In genomic region chr1:67650061-67650460, GRCh38 we compare ENCODE assay signal across 15 cellular contexts.
"Had no signal": no experiment of that assay in that cellular context is flagged by ENCODE, and none has a peak within 500 bp of the region (broad histone marks: within the 10 kb centered on the region; RNA-seq: fewer than 3 reads in every experiment).

No MANE protein-coding gene starts in this region.

- H3K9me3 ChIP-seq: gastrocnemius medialis, left ventricle myocardium inferior, sigmoid colon, upper lobe of left lung had no signal

- ATAC-seq: activated naive CD4-positive, alpha-beta T cell treated with anti-CD3 and anti-CD28 coated beads, Interleukin-2, amount 50 U/mL, for 72 hours; activated T-helper 17 cell treated with anti-CD3 and anti-CD28 coated beads, Interleukin-2, amount 50 U/mL, for 72 hours; gastrocnemius medialis; naive thymus-derived CD8-positive, alpha-beta T cell; WTC11 had no signal

- H3K27ac ChIP-seq: epithelial cell of prostate, gastrocnemius medialis, left ventricle myocardium inferior, sigmoid colon, upper lobe of left lung had no signal

- H3K27me3 ChIP-seq: gastrocnemius medialis, sigmoid colon, upper lobe of left lung had no signal

- DNase-seq: activated T-cell treated with anti-CD3 and anti-CD28 coated beads, Interleukin-2, amount 50 U/mL, for 24 hours; aorta; gastrocnemius medialis; hippocampal formation; left ventricle myocardium inferior; naive thymus-derived CD8-positive, alpha-beta T cell; retina; sigmoid colon; stimulated activated CD4-positive, alpha-beta T cell treated with anti-CD3 and anti-CD28 coated beads, Interleukin-4, amount 100 ng/mL, for 1 hour; stimulated activated naive CD4-positive, alpha-beta T cell treated with Interleukin-2 at 50 U/mL for 16 hours; upper lobe of left lung had no signal

- H3K4me3 ChIP-seq: gastrocnemius medialis, left ventricle myocardium inferior, sigmoid colon, upper lobe of left lung had no signal

- H3K36me3 ChIP-seq: gastrocnemius medialis, left ventricle myocardium inferior, sigmoid colon, upper lobe of left lung had no signal
